17 cellular contexts compared by ENCODE assay signal in genomic region chr18:67410075-67410474, GRCh38.
A peak's percentile ranks its signal among the peaks of the same experiment; 100 is the strongest.
DNase-seq lines count a peak whose midpoint lies in the region; ATAC-seq, FAIRE-seq and TF ChIP-seq lines count a peak whose summit lies in the region.
"Had no signal": no experiment of that assay in that cellular context is flagged by ENCODE, and none has a peak within 500 bp of the region (broad histone marks: within the 10 kb centered on the region; RNA-seq: fewer than 3 reads in every experiment).

No MANE protein-coding gene starts in this region.

- H2AK9ac ChIP-seq in IMR-90 (replicated peaks; ENCODE audit: low read depth, low read length, poor library complexity), result no peak overlapping the region

- H2BK120ac ChIP-seq in IMR-90 (ENCODE audit: low read depth, low read length), result no peak overlapping the region

- dilution Hi-C loops in IMR-90 (cut with HindIII; ENCODE audit: low sequenced_read_pairs, unreplicated experiment), result no loop called here

- no peaks in the 10 kb centered on the region for H3K27me3 Mint-ChIP-seq in astrocyte (ENCODE audit: low read depth, unreplicated experiment)
- H3K27me3 Mint-ChIP-seq: B cell had no signal

- H3K27me3 ChIP-seq in IMR-90 (ENCODE audit: control insufficient read depth, insufficient read depth, low read length), result no peaks in the 10 kb centered on the region
- no peaks in the 10 kb centered on the region for H3K27me3 ChIP-seq in astrocyte (ENCODE audit: insufficient read depth, low read length)
- no peaks in the 10 kb centered on the region for H3K27me3 ChIP-seq in HAP-1 (ENCODE audit: low read depth)
- H3K27me3 ChIP-seq: SJCRH30 had no signal

- H3K23ac ChIP-seq in IMR-90 (ENCODE audit: low read depth, low read length), result no peak overlapping the region

- POLR2A ChIA-PET in IMR-90 (lab: Charles Lee; ENCODE audit: unreplicated experiment), result no interaction called here

- no CpG with 5 or more reads among the region's 1 CpG for WGBS in IMR-90 (ENCODE audit: extremely low coverage in 2 of 2, insufficient read length in 1 of 2), 2 experiments

- H2BK15ac ChIP-seq in IMR-90 (ENCODE audit: low read depth, low read length), result 0 out of 3 replicates have a peak overlapping the region, but pooled peaks have one; percentile 96

- H3K27ac ChIP-seq in IMR-90 (ENCODE audit: insufficient read depth, low read length) (no peak overlapping the region), astrocyte (ENCODE audit: low read depth, low read length) (no peak overlapping the region)
- H3K27ac ChIP-seq: RWPE1, SJCRH30 had no signal

- H3K9ac ChIP-seq in IMR-90 (ENCODE audit: low read depth, low read length) (no peak overlapping the region), astrocyte (ENCODE audit: low read length) (no peak overlapping the region)

- H4K20me1 ChIP-seq in IMR-90 (ENCODE audit: insufficient read depth, low read length) (no peaks in the 10 kb centered on the region), astrocyte (ENCODE audit: insufficient read depth, low read length) (no peaks in the 10 kb centered on the region)

- ATAC-seq in IMR-90 (ENCODE audit: low read depth) (no peak), HG03354 (IDR thresholded peaks at IDR 0.05; ENCODE audit: poor library complexity, severe bottlenecking, unreplicated experiment) (no peak)
- ATAC-seq: K562 had no signal

- no peaks in the 10 kb centered on the region for H3K36me3 Mint-ChIP-seq in astrocyte (ENCODE audit: low read depth, unreplicated experiment)

- TF ChIP-seq CTCF in IMR-90 (conservative IDR thresholded peaks at IDR 0.05; ENCODE audit: low read depth, low read length), result no peak
- TF ChIP-seq CTCF in astrocyte (IDR thresholded peaks at IDR 0.05; ENCODE audit: insufficient read depth, low read depth, low read length), result no peak

- DNase-seq in IMR-90, result peak; percentile 31
- DNase-seq in astrocyte (ENCODE audit: low read depth), result peak; percentile 35
- peak; percentile 60 for DNase-seq in iris pigment epithelial cell (ENCODE audit: low read depth)
- no peak for DNase-seq in SW480 (ENCODE audit: low spot score)
- DNase-seq in HAP-1 (ENCODE audit: low spot score in 2 of 2), result no peak
- DNase-seq in SIG-M5 treated with dmso at 0.1 percent for 504 hours (lab: John Stamatoyannopoulos, UW; ENCODE audit: unreplicated experiment), result no peak
- DNase-seq: DMS79 treated with DMSO at 0.1 percent for 48 hours, NCI-H1105 treated with DMSO at 0.1 percent for 48 hours, NCI-H1694, NCI-H2081 treated with DMSO at 0.1 percent for 48 hours, NCI-H82, SJCRH30 had no signal

- H2AFZ ChIP-seq in IMR-90 (replicated peaks; ENCODE audit: low read length, poor library complexity) (no peak overlapping the region), astrocyte (ENCODE audit: low read depth, low read length) (no peak overlapping the region)

- in situ Hi-C loops in IMR-90 (cut with MboI; ENCODE audit: low sequenced_read_pairs) (no loop called here), HAP-1 (cut with MboI; ENCODE audit: low sequenced_read_pairs) (no loop called here)

- H3K18ac ChIP-seq in IMR-90 (ENCODE audit: low read depth, low read length), result no peak overlapping the region

- no peak for TF ChIP-seq RAD21 in IMR-90 (IDR thresholded peaks at IDR 0.05; ENCODE audit: low read length)

- peak overlapping the region; percentile 46 for H2BK5ac ChIP-seq in IMR-90 (ENCODE audit: low read depth, low read length, poor library complexity, severe bottlenecking)

- H3K4me3 ChIP-seq in IMR-90 (ENCODE audit: insufficient read depth, low read depth, low read length), result no peak overlapping the region
- H3K4me3 ChIP-seq in astrocyte (ENCODE audit: insufficient read depth, low read depth, low read length), result no peak overlapping the region
- H3K4me3 ChIP-seq in HAP-1, result no peak overlapping the region
- H3K4me3 ChIP-seq: K562, SJCRH30 had no signal

- intact Hi-C loops in IMR-90 (cut with micrococcal nuclease), result no loop called here

- no peak for FAIRE-seq in astrocyte (lab: Jason Lieb, UNC)
- FAIRE-seq: G401.6, K562 had no signal

- H3K4me2 ChIP-seq in IMR-90 (ENCODE audit: low read depth, low read length) (no peak overlapping the region), astrocyte (ENCODE audit: low read length) (no peak overlapping the region)

- no peak overlapping the region for H3K27ac Mint-ChIP-seq in astrocyte (ENCODE audit: unreplicated experiment)
- H3K27ac Mint-ChIP-seq: B cell had no signal

- no peak overlapping the region for H2BK20ac ChIP-seq in IMR-90 (ENCODE audit: low read depth, low read length)

- no peak overlapping the region for H2AK5ac ChIP-seq in IMR-90 (ENCODE audit: low read depth, low read length)

- BruUV-seq in IMR-90 (replicated peaks; lab: Mats Ljungman, UMichigan), result no TSS peak

- CTCF ChIA-PET in IMR-90 (lab: Yijun Ruan, JAX), result no interaction called here

- no peaks in the 10 kb centered on the region for H3K9me3 Mint-ChIP-seq in astrocyte (ENCODE audit: unreplicated experiment)

- no peaks in the 10 kb centered on the region for H3K9me3 ChIP-seq in IMR-90 (ENCODE audit: control insufficient read depth, insufficient read depth, low read length)
- no peaks in the 10 kb centered on the region for H3K9me3 ChIP-seq in astrocyte (ENCODE audit: insufficient read depth, low read depth, low read length)
- no peaks in the 10 kb centered on the region for H3K9me3 ChIP-seq in HAP-1
- H3K9me3 ChIP-seq: SJCRH30 had no signal

- peaks cover 9% of the 10 kb centered on the region for H3K4me1 Mint-ChIP-seq in astrocyte (ENCODE audit: low read depth, unreplicated experiment)
- H3K4me1 Mint-ChIP-seq: B cell had no signal

- H3K9me1 ChIP-seq in IMR-90 (ENCODE audit: insufficient read depth, low read length), result no peaks in the 10 kb centered on the region

- H3K36me3 ChIP-seq in IMR-90 (ENCODE audit: control insufficient read depth, insufficient read depth, low read length), result no peaks in the 10 kb centered on the region
- no peaks in the 10 kb centered on the region for H3K36me3 ChIP-seq in astrocyte (ENCODE audit: insufficient read depth, low read length)
- H3K36me3 ChIP-seq in HAP-1 (replicated peaks), result no peaks in the 10 kb centered on the region
- H3K36me3 ChIP-seq: SJCRH30 had no signal

- H4K5ac ChIP-seq in IMR-90 (ENCODE audit: low read depth, low read length), result no peak overlapping the region

- no peak overlapping the region for H3K56ac ChIP-seq in IMR-90 (ENCODE audit: extremely low read depth, insufficient read depth, low read length)

- H3K14ac ChIP-seq in IMR-90 (replicated peaks; ENCODE audit: low read depth, low read length), result no peak overlapping the region

- H3K4ac ChIP-seq in IMR-90 (ENCODE audit: low read depth, low read length), result no peak overlapping the region

- H3K4me1 ChIP-seq in IMR-90 (ENCODE audit: control insufficient read depth, insufficient read depth, low read length), result peaks cover 4% of the 10 kb centered on the region; the same call in 1 of the 2 replicates
- H3K4me1 ChIP-seq in astrocyte (ENCODE audit: insufficient read depth, low read length), result peaks cover 4% of the 10 kb centered on the region
- H3K4me1 ChIP-seq in HAP-1, result peaks cover 6% of the 10 kb centered on the region
- H3K4me1 ChIP-seq: SJCRH30 had no signal

- TF ChIP-seq POLR2A in IMR-90 (IDR thresholded peaks at IDR 0.05; ENCODE audit: low read depth, low read length), result no peak

- H3K79me1 ChIP-seq in IMR-90 (ENCODE audit: low read depth in 1 of 2, low read length in 2 of 2), result no peaks in the 10 kb centered on the region

- no peak overlapping the region for H4K91ac ChIP-seq in IMR-90 (ENCODE audit: insufficient read depth, low read depth, low read length)

- no peaks in the 10 kb centered on the region for H3K79me2 ChIP-seq in astrocyte (ENCODE audit: insufficient read depth, low read length)

- H4K8ac ChIP-seq in IMR-90 (ENCODE audit: low read depth in 2 of 2, low read length in 2 of 2), result no peak overlapping the region

- no peak overlapping the region for H3K4me3 Mint-ChIP-seq in astrocyte (ENCODE audit: unreplicated experiment)
- H3K4me3 Mint-ChIP-seq: B cell had no signal

TF ChIP-seq in IMR-90, 13 proteins besides CTCF, POLR2A, EP300 and RAD21:
- TF ChIP-seq MAZ (IDR thresholded peaks at IDR 0.05; ENCODE audit: borderline replicate concordance, low read depth, low read length) (no peak), MAFK (IDR thresholded peaks at IDR 0.05; ENCODE audit: low read depth, low read length) (no peak), BHLHE40 (IDR thresholded peaks at IDR 0.05; ENCODE audit: low read depth, low read length) (no peak), RCOR1 (IDR thresholded peaks at IDR 0.05; ENCODE audit: insufficient replicate concordance, low read length) (no peak), NFE2L2 (IDR thresholded peaks at IDR 0.05; ENCODE audit: low read depth, low read length) (no peak), ELK1 (IDR thresholded peaks at IDR 0.05; ENCODE audit: borderline replicate concordance, low read depth, low read length) (no peak), CHD1 (IDR thresholded peaks at IDR 0.05; ENCODE audit: low read depth, low read length) (no peak), CEBPB (IDR thresholded peaks at IDR 0.05; ENCODE audit: low read depth, low read length) (no peak), RFX5 (IDR thresholded peaks at IDR 0.05; ENCODE audit: low read depth, low read length) (no peak), FOS (IDR thresholded peaks at IDR 0.05; ENCODE audit: low read depth, low read length) (no peak), MXI1 (IDR thresholded peaks at IDR 0.05; ENCODE audit: borderline replicate concordance, low read depth, low read length) (no peak)

Comparison
In these comparisons a context has a peak if more than half of its experiments do, and no peak if none do; other contexts are left out.
1. DNase-seq: peak in IMR-90 (single experiment), astrocyte (single experiment) and iris pigment epithelial cell (single experiment); none in SW480 (single experiment), HAP-1 (0 of 2) and SIG-M5 treated with dmso at 0.1 percent for 504 hours (single experiment).